Comparison of ENCODE assay signal across 8 cellular contexts in the genomic region with DNA sequence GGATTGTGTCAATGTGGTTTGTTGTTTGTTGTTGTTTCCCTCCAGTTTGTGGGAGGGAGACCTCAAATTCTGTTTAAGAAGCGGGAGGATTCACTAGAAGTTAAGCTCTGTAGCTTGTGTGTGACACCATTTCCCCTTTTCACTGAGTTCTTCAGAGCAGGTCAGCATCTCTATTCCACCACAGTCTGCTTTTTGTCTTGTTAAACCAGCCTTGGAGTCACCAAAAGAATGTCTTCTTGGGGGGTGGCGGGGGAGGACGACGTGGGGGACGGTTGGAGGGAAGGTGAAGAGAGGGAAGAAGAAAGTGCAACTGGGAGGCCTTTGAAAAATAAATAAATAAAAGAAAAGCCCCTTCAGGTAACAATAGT. TPM values are rescaled to one million over a fixed set of nuclear protein-coding genes. Genes with fewer than 3 reads are reported as not detected.
DNase-seq lines count a peak whose midpoint lies in the region; ATAC-seq, FAIRE-seq and TF ChIP-seq lines count a peak whose summit lies in the region.

No MANE protein-coding gene starts in this region.

- H3K4me3 Mint-ChIP-seq in activated B cell treated with CpG ODN at 0.5 μM for 24 hours (peak overlapping the region; percentile 88), memory B cell (peak overlapping the region; percentile 93)

- no peak for TF ChIP-seq CTCF in activated B cell treated with CpG ODN at 0.5 μM for 24 hours (IDR thresholded peaks at IDR 0.05)

- no peak for DNase-seq in activated B cell treated with CpG ODN at 0.5 μM for 24 hours
- no peak for DNase-seq in memory B cell (ENCODE audit: low spot score in 2 of 2)
- DNase-seq in HTR-8/SVneo (ENCODE audit: insufficient read length, low spot score) = no peak
- no peak for DNase-seq in sciatic nerve (ENCODE audit: low spot score)
- no peak for DNase-seq in D341Med (ENCODE audit: low spot score)
- no peak for DNase-seq in activated CD8-positive, alpha-beta memory T cell treated with anti-CD3 and anti-CD28 coated beads for 24 hours

- H3K27me3 Mint-ChIP-seq in activated B cell treated with CpG ODN at 0.5 μM for 24 hours = no peaks in the 10 kb centered on the region
- H3K27me3 Mint-ChIP-seq in memory B cell = no peaks in the 10 kb centered on the region

- no peak for TF ChIP-seq POLR2A in GM18505 (IDR thresholded peaks at IDR 0.05; ENCODE audit: borderline replicate concordance, extremely low read depth, insufficient read depth, insufficient read length)

- CTCF ChIA-PET in activated B cell treated with CpG ODN at 0.5 μM for 24 hours (lab: Charles Lee) = interaction anchor here (0.6 to 2.1 kb wide), 10 partner anchors 9 to 1793 kb away, joined by 3 to 11 read pairs (median 4); no protein-coding TSS in a partner anchor

- H3K4me1 Mint-ChIP-seq in activated B cell treated with CpG ODN at 0.5 μM for 24 hours = peaks cover 32% of the 10 kb centered on the region
- peaks cover 7% of the 10 kb centered on the region for H3K4me1 Mint-ChIP-seq in memory B cell

- FAIRE-seq in HTR-8/SVneo (lab: Jason Lieb, UNC) = no peak

- no peaks in the 10 kb centered on the region for H3K9me3 Mint-ChIP-seq in activated B cell treated with CpG ODN at 0.5 μM for 24 hours
- no peaks in the 10 kb centered on the region for H3K9me3 Mint-ChIP-seq in memory B cell

- peaks cover 27% of the 10 kb centered on the region for H3K36me3 Mint-ChIP-seq in activated B cell treated with CpG ODN at 0.5 μM for 24 hours (ENCODE audit: low read depth)
- H3K36me3 Mint-ChIP-seq in memory B cell = peaks cover 8% of the 10 kb centered on the region

- POLR2A ChIA-PET in activated B cell treated with CpG ODN at 0.5 μM for 24 hours (lab: Charles Lee) = interaction anchor here (0.6 to 4.1 kb wide), 25 partner anchors 9 to 1105 kb away, joined by 3 to 65 read pairs (median 6); no protein-coding TSS in a partner anchor

- intact Hi-C loops in activated B cell treated with CpG ODN at 0.5 μM for 24 hours (cut with micrococcal nuclease) (loop anchor here (1.0 to 10.0 kb wide), 5 partner anchors 56 to 771 kb away; a partner anchor contains a TSS), sciatic nerve (cut with DNase I) (no loop called here)

- ATAC-seq in GM18505 (IDR thresholded peaks at IDR 0.05; ENCODE audit: unreplicated experiment) (peak; percentile 10), HG02759 (IDR thresholded peaks at IDR 0.05; ENCODE audit: unreplicated experiment) (peak; percentile 4), activated B cell treated with CpG ODN at 0.5 μM for 24 hours (ENCODE audit: low read depth) (peak; percentile 10), memory B cell (ENCODE audit: low read depth) (peak; percentile 22), sciatic nerve (no peak)

- H3K27ac Mint-ChIP-seq in activated B cell treated with CpG ODN at 0.5 μM for 24 hours = peak overlapping the region; percentile 95
- H3K27ac Mint-ChIP-seq in memory B cell = peak overlapping the region; percentile 92

RNA-seq across cellular contexts. Expression of a gene that starts 2.3 kb away (rescaled TPM):
- total RNA-seq in activated B cell treated with CpG ODN at 0.5 μM for 24 hours (279 and 331 TPM in 2 replicates), sciatic nerve (1.6 TPM)

Comparison
In these comparisons a context has a peak if more than half of its experiments do, and no peak if none do; other contexts are left out.
1. RNA of a gene that starts 2.3 kb away (total RNA-seq): 279 to 331 TPM in activated B cell treated with CpG ODN at 0.5 μM for 24 hours; 1.6 TPM in sciatic nerve (single experiment); every median in the first group is over 100 times any median in the second.